In the genomic region with DNA sequence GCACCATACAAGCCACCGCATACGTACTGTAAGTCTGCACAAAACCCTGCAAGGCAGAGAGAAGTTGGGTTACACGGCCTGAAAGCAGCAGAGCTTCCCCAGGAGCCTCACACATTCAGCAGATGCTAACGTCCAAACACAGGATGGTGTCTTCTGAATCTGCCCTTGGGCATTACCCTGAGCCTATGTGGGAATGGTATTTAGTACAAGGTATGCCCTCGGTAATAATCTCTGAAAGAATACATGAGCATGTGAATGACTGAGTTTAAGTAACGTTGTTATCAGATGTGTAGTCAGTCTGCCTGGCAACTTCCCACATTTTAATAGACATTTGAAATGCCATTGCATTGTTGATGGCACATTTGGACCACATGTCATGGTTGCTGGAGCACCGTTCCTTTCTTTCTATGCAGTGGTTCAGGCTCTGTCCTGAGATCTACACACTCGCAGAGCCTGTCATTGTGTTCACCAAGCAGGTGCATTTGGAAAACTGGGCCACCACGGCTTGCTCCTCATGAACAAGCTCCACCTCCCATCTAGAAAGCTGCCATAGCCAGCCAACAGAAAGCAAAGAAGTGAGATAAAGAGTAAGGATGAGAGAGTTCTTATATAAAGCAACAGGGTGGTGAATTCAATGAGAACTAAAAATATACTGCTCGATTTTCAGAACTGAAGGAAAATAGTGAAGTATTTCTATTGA, we compare ENCODE assay signal across 7 cellular contexts.
"Had no signal": no experiment of that assay in that cellular context is flagged by ENCODE, and none has a peak within 500 bp of the region (broad histone marks: within the 10 kb centered on the region; RNA-seq: fewer than 3 reads in every experiment).

No MANE protein-coding gene starts in this region.

- H3K4me3 ChIP-seq: K562 had no signal

- H3K4me3 Mint-ChIP-seq: IgD-negative memory B cell had no signal

- H3K27ac Mint-ChIP-seq: IgD-negative memory B cell had no signal

- H3K36me3 Mint-ChIP-seq: IgD-negative memory B cell had no signal

- H3K27ac ChIP-seq: HL-60 had no signal

- DNase-seq: IMR-90, KBM-7, KG1 had no signal

- H3K9me3 Mint-ChIP-seq: IgD-negative memory B cell had no signal

- ATAC-seq: HepG2, K562 had no signal
